20 cellular contexts compared by ENCODE assay signal in genomic region chr15:100638177-100638730, GRCh38. TPM values are rescaled to one million over a fixed set of nuclear protein-coding genes. Genes with fewer than 3 reads are reported as not detected.
DNase-seq lines count a peak whose midpoint lies in the region; ATAC-seq, FAIRE-seq and TF ChIP-seq lines count a peak whose summit lies in the region.
"Had no signal": no experiment of that assay in that cellular context is flagged by ENCODE, and none has a peak within 500 bp of the region (broad histone marks: within the 10 kb centered on the region; RNA-seq: fewer than 3 reads in every experiment).

No MANE protein-coding gene starts in this region.

- no peak for FAIRE-seq in small intestine (lab: Jason Lieb, UNC)
- FAIRE-seq: A549, GM12878, H1 had no signal

- H3K27me3 ChIP-seq in right lobe of liver: no peaks in the 10 kb centered on the region
- no peaks in the 10 kb centered on the region for H3K27me3 ChIP-seq in small intestine (ENCODE audit: control insufficient read depth in 2 of 2, insufficient read depth in 2 of 2, low read length in 2 of 2)
- H3K27me3 ChIP-seq in MM.1S (replicated peaks; ENCODE audit: insufficient read depth, low read length): no peaks in the 10 kb centered on the region
- H3K27me3 ChIP-seq in A673 (replicated peaks; ENCODE audit: insufficient read depth, low read depth, low read length, poor library complexity): no peaks in the 10 kb centered on the region
- H3K27me3 ChIP-seq: BLaER1 treated with 17β-estradiol and CSF1 and Interleukin-3, amounts not matched to agents 10 nM and 100 nM had no signal

- no peak overlapping the region for H3K4me2 ChIP-seq in MM.1S (ENCODE audit: low read depth, low read length)
- H3K4me2 ChIP-seq: A549; BLaER1 treated with 17β-estradiol and CSF1 and Interleukin-3, amounts not matched to agents 10 nM and 100 nM had no signal

- H3K27me3 Mint-ChIP-seq in activated naive CD4-positive, alpha-beta T cell treated with anti-CD3 and anti-CD28 coated beads, Interleukin-2, amount 50 U/mL, for 24 hours: no peaks in the 10 kb centered on the region
- H3K27me3 Mint-ChIP-seq: B cell; CD8-positive, alpha-beta memory T cell had no signal

- H3K4me3 ChIP-seq in right lobe of liver (no peak overlapping the region), small intestine (ENCODE audit: low read depth in 1 of 2, low read length in 2 of 2) (no peak overlapping the region), MM.1S (ENCODE audit: low read length) (no peak overlapping the region), A673 (ENCODE audit: low read depth, low read length, poor library complexity, severe bottlenecking) (no peak overlapping the region)
- H3K4me3 ChIP-seq: A549; BLaER1 treated with 17β-estradiol and CSF1 and Interleukin-3, amounts not matched to agents 10 nM and 100 nM; GM12878; HAP-1 had no signal

- TF ChIP-seq CTCF in right lobe of liver (IDR thresholded peaks at IDR 0.05) (no peak), MM.1S (IDR thresholded peaks at IDR 0.05; ENCODE audit: low read length) (no peak), A673 (conservative IDR thresholded peaks at IDR 0.05; ENCODE audit: low read depth, low read length) (no peak)

- BruUV-seq in A673 (replicated peaks; lab: Mats Ljungman, UMichigan): no TSS peak

- intact Hi-C loops in right lobe of liver (cut with DNase I): loop anchor here in 1 of 2 donors (10.0 kb wide), 1 partner anchor 237 kb away; the partner anchor contains the start of gene ALDH1A3
- intact Hi-C loops in A673 (cut with micrococcal nuclease; ENCODE audit: unreplicated experiment): loop anchor here (10.0 kb wide), 1 partner anchor 617 kb away; the partner anchor contains the start of gene CHSY1

- H3K9me3 ChIP-seq in right lobe of liver: no peaks in the 10 kb centered on the region
- H3K9me3 ChIP-seq in small intestine (ENCODE audit: control insufficient read depth, low read depth): no peaks in the 10 kb centered on the region
- H3K9me3 ChIP-seq in MM.1S (replicated peaks; ENCODE audit: insufficient read depth, low read length): no peaks in the 10 kb centered on the region
- no peaks in the 10 kb centered on the region for H3K9me3 ChIP-seq in A673 (ENCODE audit: low read depth, low read length, poor library complexity, severe bottlenecking)
- H3K9me3 ChIP-seq: A549; BLaER1 treated with 17β-estradiol and CSF1 and Interleukin-3, amounts not matched to agents 10 nM and 100 nM; HAP-1 had no signal

- WGBS in right lobe of liver (ENCODE audit: insufficient coverage, low coverage, low lambda C conversion rate, missing lambda C conversion rate): 59% methylated on average over 11 of the region's 11 CpGs
- 26 to 68% (median 41%) methylated on average over 11 of the region's 11 CpGs for WGBS in small intestine, 3 donors

- no peak overlapping the region for H3K27ac ChIP-seq in right lobe of liver
- H3K27ac ChIP-seq in small intestine (ENCODE audit: low read depth in 1 of 2, low read length in 1 of 2): no peak overlapping the region
- H3K27ac ChIP-seq in MM.1S (ENCODE audit: low read length): no peak overlapping the region
- no peak overlapping the region for H3K27ac ChIP-seq in A673 (ENCODE audit: low read depth, low read length, poor library complexity, severe bottlenecking)
- H3K27ac ChIP-seq: 22Rv1; A549; BLaER1 treated with 17β-estradiol and CSF1 and Interleukin-3, amounts not matched to agents 10 nM and 100 nM had no signal

- peak overlapping the region; percentile 13 for H3K4me3 Mint-ChIP-seq in activated naive CD4-positive, alpha-beta T cell treated with anti-CD3 and anti-CD28 coated beads, Interleukin-2, amount 50 U/mL, for 24 hours
- H3K4me3 Mint-ChIP-seq: B cell had no signal

- H3K9me2 ChIP-seq in MM.1S (replicated peaks; ENCODE audit: insufficient read depth, low read length): no peaks in the 10 kb centered on the region

- H3K9me3 Mint-ChIP-seq in activated naive CD4-positive, alpha-beta T cell treated with anti-CD3 and anti-CD28 coated beads, Interleukin-2, amount 50 U/mL, for 24 hours: no peaks in the 10 kb centered on the region
- H3K9me3 Mint-ChIP-seq: CD8-positive, alpha-beta memory T cell had no signal

- peak; percentile 55 to 62 (median 57) for ATAC-seq in right lobe of liver
- ATAC-seq: A549, GM12878 had no signal

- H3K4me1 ChIP-seq in right lobe of liver (peaks cover 0 to 21% (median 3%) of the 10 kb centered on the region in 4 donors), small intestine (ENCODE audit: control insufficient read depth in 2 of 2, insufficient read depth in 1 of 2, low read depth in 1 of 2, low read length in 1 of 2) (peaks cover 0 to 7% of the 10 kb centered on the region in 2 donors), MM.1S (ENCODE audit: low read length) (no peaks in the 10 kb centered on the region), A673 (ENCODE audit: insufficient read depth, low read length, poor library complexity, severe bottlenecking) (no peaks in the 10 kb centered on the region)
- H3K4me1 ChIP-seq: A549 had no signal

- H3K36me3 ChIP-seq in right lobe of liver (no peaks in the 10 kb centered on the region), small intestine (ENCODE audit: control insufficient read depth in 2 of 2, insufficient read depth in 2 of 2, low read length in 2 of 2) (no peaks in the 10 kb centered on the region), MM.1S (replicated peaks; ENCODE audit: insufficient read depth, low read length) (no peaks in the 10 kb centered on the region), A673 (ENCODE audit: insufficient read depth, low read length, poor library complexity, severe bottlenecking) (no peaks in the 10 kb centered on the region)
- H3K36me3 ChIP-seq: HAP-1 had no signal

- no peak for DNase-seq in activated naive CD4-positive, alpha-beta T cell (lab: John Stamatoyannopoulos, UW)
- DNase-seq in right lobe of liver: no peak
- DNase-seq in small intestine: peak; percentile 71
- DNase-seq in MM.1S: no peak
- DNase-seq in iPS-NIHi7 (ENCODE audit: extremely low spot score): no peak
- no peak for DNase-seq in A673 (ENCODE audit: low spot score)
- DNase-seq: CD8-positive, alpha-beta memory T cell; COR-L47; DMS 273 treated with DMSO at 0.1 percent for 48 hours; DMS53; DND-41; EL had no signal

- CTCF ChIA-PET in A673 (lab: Charles Lee): no interaction called here

- H2AFZ ChIP-seq in MM.1S (ENCODE audit: low read length): no peak overlapping the region

- POLR2A ChIA-PET in A673 (lab: Charles Lee; ENCODE audit: low non-redundant PET): no interaction called here

- no peak for TF ChIP-seq POLR2A in right lobe of liver (IDR thresholded peaks at IDR 0.05)

- H3K27ac Mint-ChIP-seq in activated naive CD4-positive, alpha-beta T cell treated with anti-CD3 and anti-CD28 coated beads, Interleukin-2, amount 50 U/mL, for 24 hours: peak overlapping the region; percentile 4
- H3K27ac Mint-ChIP-seq: B cell had no signal

- peaks cover 6% of the 10 kb centered on the region for H3K36me3 Mint-ChIP-seq in activated naive CD4-positive, alpha-beta T cell treated with anti-CD3 and anti-CD28 coated beads, Interleukin-2, amount 50 U/mL, for 24 hours

- H3F3A ChIP-seq in MM.1S (ENCODE audit: insufficient read depth, low read length): no peaks in the 10 kb centered on the region

- peaks cover 87% of the 10 kb centered on the region for H3K4me1 Mint-ChIP-seq in activated naive CD4-positive, alpha-beta T cell treated with anti-CD3 and anti-CD28 coated beads, Interleukin-2, amount 50 U/mL, for 24 hours

- no peaks in the 10 kb centered on the region for H4K20me1 ChIP-seq in MM.1S (ENCODE audit: insufficient read depth, low read length)

- peaks cover 22% of the 10 kb centered on the region; the same call in 1 of the 2 replicates for H3K79me2 ChIP-seq in MM.1S (ENCODE audit: low read length)

- H3K9ac ChIP-seq in MM.1S (ENCODE audit: low read length): no peak overlapping the region
- H3K9ac ChIP-seq: BLaER1 treated with 17β-estradiol and CSF1 and Interleukin-3, amounts not matched to agents 10 nM and 100 nM had no signal

RNA-seq across cellular contexts. Expression of gene ASB7, which starts 35.9 kb away (rescaled TPM):
- total RNA-seq in right lobe of liver (1 to 10 TPM; 5.4 to 7.9 (median 7.2) TPM), A673 (2021) (14.5 and 15.0 TPM in 2 replicates)
- polyA plus RNA-seq in small intestine: 1 to 10 TPM; 4.2 to 5.3 (median 4.6) TPM

RNA-seq across cellular contexts. Expression of gene LINS1, which starts 36.3 kb away (rescaled TPM):
- total RNA-seq in right lobe of liver (1 to 10 TPM; 4.5 to 8.6 (median 5.1) TPM), A673 (2021) (16.1 and 17.3 TPM in 2 replicates)
- polyA plus RNA-seq in small intestine: 1 to 10 TPM; 2.4 to 5.7 (median 5.6) TPM
